In the genomic region with DNA sequence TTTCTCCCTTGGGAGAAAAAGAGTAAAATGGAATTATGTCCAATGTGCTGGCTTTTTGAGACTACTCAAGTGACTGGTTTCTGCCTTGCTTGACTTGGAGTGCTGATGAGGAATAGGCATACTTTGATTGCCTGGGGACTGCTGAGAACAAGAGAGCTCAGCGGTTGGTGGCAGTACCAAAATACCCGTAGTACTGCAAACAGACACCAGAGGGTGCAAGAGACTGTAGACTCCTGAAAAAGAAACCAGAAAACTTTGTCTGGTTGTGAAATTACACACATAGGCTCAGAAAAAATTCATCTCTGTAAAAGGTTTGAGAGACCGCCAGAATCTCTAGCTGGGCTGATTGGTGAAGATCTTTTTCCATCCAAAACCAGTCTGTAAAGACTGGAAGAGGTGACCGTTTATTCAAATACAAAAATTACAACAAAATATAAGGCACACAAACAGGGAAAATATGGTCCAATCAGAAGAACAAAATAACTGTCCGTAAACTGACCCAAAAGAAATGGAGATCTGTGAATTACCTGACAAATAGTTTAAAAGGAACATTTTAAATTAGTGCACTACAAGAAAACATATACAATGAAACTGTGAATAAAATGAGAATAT, we compare ENCODE assay signal across 8 cellular contexts. TPM values are rescaled to one million over a fixed set of nuclear protein-coding genes. Genes with fewer than 3 reads are reported as not detected.
DNase-seq lines count a peak whose midpoint lies in the region; ATAC-seq, FAIRE-seq and TF ChIP-seq lines count a peak whose summit lies in the region.

No MANE protein-coding gene starts in this region.

- H3K4me3 ChIP-seq in Caco-2 (ENCODE audit: low read depth, low read length) (no peak overlapping the region), fibroblast of pulmonary artery (replicated peaks; ENCODE audit: low read depth, low read length) (no peak overlapping the region)

- peak; percentile 98 for ATAC-seq in HG03139 (IDR thresholded peaks at IDR 0.05; ENCODE audit: unreplicated experiment)

- peaks cover 8% of the 10 kb centered on the region; the same call in 1 of the 2 replicates for H3K4me1 ChIP-seq in Caco-2

- TF ChIP-seq CTCF in Caco-2 (IDR thresholded peaks at IDR 0.05; ENCODE audit: insufficient read depth in 1 of 2, low read depth in 1 of 2, low read length in 1 of 2, severe bottlenecking in 1 of 2, unreplicated experiment in 1 of 2) (peak; percentile 92 to 97), fibroblast of pulmonary artery (IDR thresholded peaks at IDR 0.05; ENCODE audit: low read length, missing control alignments) (peak; percentile 88), progenitor cell of endocrine pancreas (IDR thresholded peaks at IDR 0.05; ENCODE audit: unreplicated experiment) (peak; percentile 81)

- DNase-seq in Caco-2 (peak; percentile 82 to 93), GM19239 (ENCODE audit: insufficient read length, low spot score) (no peak), NCI-H460 (ENCODE audit: extremely low read depth, low read depth) (peak; percentile 66), fibroblast of pulmonary artery (ENCODE audit: low read depth) (peak; percentile 87), progenitor cell of endocrine pancreas (ENCODE audit: low spot score, unreplicated experiment) (peak; percentile 53), posterior vena cava (ENCODE audit: low spot score) (no peak)
- peak in 2 of 3 experiments; percentile 3 to 36 for DNase-seq in activated CD8-positive, alpha-beta memory T cell treated with anti-CD3 and anti-CD28 coated beads for 48 hours (ENCODE audit: low read depth in 2 of 3, low spot score in 2 of 3)

- intact Hi-C loops in Caco-2 (cut with micrococcal nuclease; ENCODE audit: unreplicated experiment), result loop anchor here (1.0 to 5.0 kb wide), 10 partner anchors 24 to 650 kb away; no protein-coding TSS in a partner anchor
- intact Hi-C loops in posterior vena cava (cut with DNase I), result no loop called here

- no peak overlapping the region for H3K4me3 Mint-ChIP-seq in Caco-2 (ENCODE audit: unreplicated experiment)
- H3K4me3 Mint-ChIP-seq in progenitor cell of endocrine pancreas (ENCODE audit: low read depth), result no peak overlapping the region

- H3K36me3 Mint-ChIP-seq in Caco-2 (ENCODE audit: insufficient read depth, unreplicated experiment) (peaks cover 67% of the 10 kb centered on the region), progenitor cell of endocrine pancreas (ENCODE audit: insufficient read depth) (peaks cover 3% of the 10 kb centered on the region)

- FAIRE-seq in GM19239 (lab: Jason Lieb, UNC), result peak; percentile 81

- peaks cover 28% of the 10 kb centered on the region for H3K4me1 Mint-ChIP-seq in Caco-2 (ENCODE audit: low read depth, unreplicated experiment)
- H3K4me1 Mint-ChIP-seq in progenitor cell of endocrine pancreas (ENCODE audit: low read depth), result no peaks in the 10 kb centered on the region

- H3K27ac Mint-ChIP-seq in Caco-2 (ENCODE audit: unreplicated experiment), result peak overlapping the region; percentile 15
- H3K27ac Mint-ChIP-seq in progenitor cell of endocrine pancreas, result no peak overlapping the region

- BruUV-seq in Caco-2 (replicated peaks; lab: Mats Ljungman, UMichigan), result no TSS peak

- H3K9me3 Mint-ChIP-seq in Caco-2 (ENCODE audit: unreplicated experiment) (peaks cover 47% of the 10 kb centered on the region), progenitor cell of endocrine pancreas (ENCODE audit: low read depth) (peaks cover 23% of the 10 kb centered on the region)

- H3K36me3 ChIP-seq in Caco-2 (ENCODE audit: control insufficient read depth, insufficient read depth, low read length), result no peaks in the 10 kb centered on the region; the same call in 1 of the 2 replicates

- no peaks in the 10 kb centered on the region for H3K27me3 ChIP-seq in Caco-2 (replicated peaks; ENCODE audit: control insufficient read depth, insufficient read depth, low read length)

- peaks cover 19% of the 10 kb centered on the region for H3K9me3 ChIP-seq in Caco-2

- POLR2A ChIA-PET in Caco-2 (lab: Charles Lee), result no interaction called here

- CTCF ChIA-PET in Caco-2 (lab: Charles Lee), result interaction anchor here (0.6 to 2.3 kb wide), 29 partner anchors 13 to 464 kb away, joined by 3 to 34 read pairs (median 4); a partner anchor contains a TSS

- no peaks in the 10 kb centered on the region for H3K27me3 Mint-ChIP-seq in Caco-2 (ENCODE audit: insufficient read depth, unreplicated experiment)
- H3K27me3 Mint-ChIP-seq in progenitor cell of endocrine pancreas, result no peaks in the 10 kb centered on the region

RNA-seq across cellular contexts. Expression of a gene that starts 18.5 kb away (rescaled TPM):
- total RNA-seq in Caco-2 (2022) (118 and 122 TPM in 2 replicates), progenitor cell of endocrine pancreas (4.9 TPM in 2 replicates), posterior vena cava (10 to 100 TPM; 28.5 to 46.5 TPM)
- 0.49 and 0.52 TPM in 2 replicates for total RNA-seq in NCI-H460 (2014; rRNA removed; shearing (Covaris generic))
- 0.15 and 0.26 TPM in 2 replicates for polyA plus RNA-seq in NCI-H460 (2014; cell fraction: nucleus; rRNA removed)

Comparison
In these comparisons a context has a peak if more than half of its experiments do, and no peak if none do; other contexts are left out.
1. DNase-seq: peak in Caco-2 (2 of 2), NCI-H460 (single experiment), activated CD8-positive, alpha-beta memory T cell treated with anti-CD3 and anti-CD28 coated beads for 48 hours (2 of 3), fibroblast of pulmonary artery (single experiment) and progenitor cell of endocrine pancreas (single experiment); none in GM19239 (single experiment) and posterior vena cava (single experiment).
2. Peak in every context shown above with its lines, with median percentiles within 50 percentile points of each other: CTCF ChIP-seq.